In genomic region chr19:50818859-50819472, GRCh38 we compare ENCODE assay signal across 1 cellular context.
TF ChIP-seq lines count a peak whose summit lies in the region.

No MANE protein-coding gene starts in this region.

TF ChIP-seq in H1, 55 proteins besides CTCF, POLR2A, EP300 and RAD21:
- TF ChIP-seq BACH1 (IDR thresholded peaks at IDR 0.05; ENCODE audit: low read length) (no peak), HDAC6 (IDR thresholded peaks at IDR 0.05; ENCODE audit: low read depth, low read length) (no peak), TBP (IDR thresholded peaks at IDR 0.05; ENCODE audit: low read depth, low read length) (no peak), SAP30 (IDR thresholded peaks at IDR 0.05; ENCODE audit: insufficient read depth, insufficient replicate concordance, low read length) (no peak), JUND (IDR thresholded peaks at IDR 0.05; ENCODE audit: low read length) (no peak), POU5F1 (IDR thresholded peaks at IDR 0.05; ENCODE audit: low read depth, low read length) (no peak), SIX5 (IDR thresholded peaks at IDR 0.05; ENCODE audit: low read depth, low read length) (no peak), SP2 (IDR thresholded peaks at IDR 0.05; ENCODE audit: low read length) (no peak), SRF (IDR thresholded peaks at IDR 0.05; ENCODE audit: low read depth, low read length) (no peak), CTBP2 (IDR thresholded peaks at IDR 0.05; ENCODE audit: borderline replicate concordance, insufficient read depth, insufficient read length, low read length) (no peak), NRF1 (IDR thresholded peaks at IDR 0.05; ENCODE audit: low read depth, low read length) (no peak), RBBP5 (IDR thresholded peaks at IDR 0.05; ENCODE audit: borderline replicate concordance, low read depth, low read length) (no peak), KDM5A (IDR thresholded peaks at IDR 0.05; ENCODE audit: low read length) (no peak), KDM1A (IDR thresholded peaks at IDR 0.05; ENCODE audit: borderline replicate concordance, low read length) (no peak), CBX5 (IDR thresholded peaks at IDR 0.05; ENCODE audit: low read depth, low read length) (no peak), CBX8 (IDR thresholded peaks at IDR 0.05; ENCODE audit: borderline replicate concordance, low read depth, low read length) (no peak), NANOG (IDR thresholded peaks at IDR 0.05; ENCODE audit: insufficient read depth, low read depth, low read length, poor library complexity, severe bottlenecking) (no peak), EZH2 (IDR thresholded peaks at IDR 0.05; ENCODE audit: low read depth, low read length, severe bottlenecking) (no peak), EGR1 (IDR thresholded peaks at IDR 0.05; ENCODE audit: borderline replicate concordance, low read depth, low read length) (no peak)
